Comparison of ENCODE assay signal across 18 cellular contexts in the genomic region with DNA sequence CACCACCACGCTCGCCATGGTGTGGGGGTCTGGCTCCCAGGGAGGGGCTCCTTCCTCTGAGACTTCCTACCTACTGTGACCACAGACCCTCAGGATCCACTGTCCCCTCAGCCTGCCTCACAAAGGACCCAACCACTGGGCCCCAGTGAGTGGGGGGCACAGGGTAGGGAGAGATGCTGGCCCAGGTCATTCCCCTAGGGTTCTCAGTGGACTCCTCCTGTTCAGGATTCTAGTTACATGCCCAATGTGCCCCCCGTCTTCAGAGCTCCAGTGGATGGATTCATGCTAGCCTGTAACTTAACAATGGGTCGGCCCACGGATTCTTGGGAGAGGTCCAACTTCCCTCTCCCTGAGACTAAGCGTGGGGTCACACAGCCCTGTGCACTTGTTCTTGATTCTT. TPM values are rescaled to one million over a fixed set of nuclear protein-coding genes. Genes with fewer than 3 reads are reported as not detected.
A peak's percentile ranks its signal among the peaks of the same experiment; 100 is the strongest.
DNase-seq lines count a peak whose midpoint lies in the region; ATAC-seq and TF ChIP-seq lines count a peak whose summit lies in the region.
"Had no signal": no experiment of that assay in that cellular context is flagged by ENCODE, and none has a peak within 500 bp of the region (broad histone marks: within the 10 kb centered on the region; RNA-seq: fewer than 3 reads in every experiment).

A gene with protein sequence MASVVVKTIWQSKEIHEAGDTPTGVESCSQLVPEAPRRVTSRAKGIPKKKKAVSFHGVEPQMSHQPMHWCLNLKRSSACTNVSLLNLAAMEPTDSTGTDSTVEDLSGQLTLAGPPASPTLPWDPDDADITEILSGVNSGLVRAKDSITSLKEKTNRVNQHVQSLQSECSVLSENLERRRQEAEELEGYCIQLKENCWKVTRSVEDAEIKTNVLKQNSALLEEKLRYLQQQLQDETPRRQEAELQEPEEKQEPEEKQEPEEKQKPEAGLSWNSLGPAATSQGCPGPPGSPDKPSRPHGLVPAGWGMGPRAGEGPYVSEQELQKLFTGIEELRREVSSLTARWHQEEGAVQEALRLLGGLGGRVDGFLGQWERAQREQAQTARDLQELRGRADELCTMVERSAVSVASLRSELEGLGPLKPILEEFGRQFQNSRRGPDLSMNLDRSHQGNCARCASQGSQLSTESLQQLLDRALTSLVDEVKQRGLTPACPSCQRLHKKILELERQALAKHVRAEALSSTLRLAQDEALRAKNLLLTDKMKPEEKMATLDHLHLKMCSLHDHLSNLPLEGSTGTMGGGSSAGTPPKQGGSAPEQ (minus strand): TSS at position 77 of the 400 bp plus-strand sequence. CDS start 59 bp downstream, at position 18.

- POLR2A ChIA-PET in activated CD4-positive, alpha-beta T cell treated with anti-CD3 and anti-CD28 coated beads for 36 hours (lab: Charles Lee): no interaction called here
- POLR2A ChIA-PET in Caco-2 (lab: Charles Lee): no interaction called here

- TF ChIP-seq CTCF in Caco-2 (IDR thresholded peaks at IDR 0.05; ENCODE audit: insufficient read depth in 1 of 2, low read depth in 1 of 2, low read length in 1 of 2, severe bottlenecking in 1 of 2, unreplicated experiment in 1 of 2) (no peak), neural progenitor cell (IDR thresholded peaks at IDR 0.05) (no peak), upper lobe of left lung (IDR thresholded peaks at IDR 0.05) (no peak)

- H3K27ac ChIP-seq in neural progenitor cell (no peak within 1 kb of the TSS), upper lobe of left lung (peak within 1 kb of the TSS in 2 of 4 donors; percentile 20 to 21)
- H3K27ac ChIP-seq: prostate gland, transverse colon had no signal

- H3K4me3 ChIP-seq in Caco-2 (ENCODE audit: low read depth, low read length) (no peak within 1 kb of the TSS), adipocyte (ENCODE audit: low read length) (no peak within 1 kb of the TSS), neural progenitor cell (no peak within 1 kb of the TSS), upper lobe of left lung (no peak within 1 kb of the TSS)
- H3K4me3 ChIP-seq: cardiac muscle cell, prostate gland, transverse colon had no signal

- no peaks in the 10 kb centered on the region for H4K20me1 ChIP-seq in neural progenitor cell (ENCODE audit: low read depth)

- H3K4me3 Mint-ChIP-seq in activated CD4-positive, alpha-beta T cell treated with anti-CD3 and anti-CD28 coated beads for 36 hours: peak within 1 kb of the TSS; percentile 60
- no peak within 1 kb of the TSS for H3K4me3 Mint-ChIP-seq in Caco-2 (ENCODE audit: unreplicated experiment)
- no peak within 1 kb of the TSS for H3K4me3 Mint-ChIP-seq in neural progenitor cell

- H3K36me3 ChIP-seq in Caco-2 (ENCODE audit: control insufficient read depth, insufficient read depth, low read length): no peaks in the 10 kb centered on the region
- H3K36me3 ChIP-seq in adipocyte (ENCODE audit: control insufficient read depth, insufficient read depth, low read length, severe bottlenecking): no peaks in the 10 kb centered on the region
- H3K36me3 ChIP-seq in neural progenitor cell: no peaks in the 10 kb centered on the region
- H3K36me3 ChIP-seq in upper lobe of left lung: no peaks in the 10 kb centered on the region
- H3K36me3 ChIP-seq: cardiac muscle cell, prostate gland, transverse colon had no signal

- no peak for ATAC-seq in activated CD4-positive, alpha-beta T cell treated with anti-CD3 and anti-CD28 coated beads for 36 hours
- ATAC-seq in upper lobe of left lung (ENCODE audit: low FRiP score in 2 of 2) (no peak), HG03159 (IDR thresholded peaks at IDR 0.05; ENCODE audit: unreplicated experiment) (no peak)

- H3K9ac ChIP-seq in adipocyte (ENCODE audit: low read length) (peak within 1 kb of the TSS; percentile 84), neural progenitor cell (no peak within 1 kb of the TSS)

- H3K9me3 ChIP-seq in Caco-2 (no peaks in the 10 kb centered on the region), adipocyte (ENCODE audit: control insufficient read depth, low read length) (no peaks in the 10 kb centered on the region), neural progenitor cell (ENCODE audit: low read depth) (no peaks in the 10 kb centered on the region), upper lobe of left lung (no peaks in the 10 kb centered on the region)
- H3K9me3 ChIP-seq: prostate gland, transverse colon had no signal

- no peak for TF ChIP-seq EP300 in upper lobe of left lung (IDR thresholded peaks at IDR 0.05)

- no peaks in the 10 kb centered on the region for H3K27me3 Mint-ChIP-seq in activated CD4-positive, alpha-beta T cell treated with anti-CD3 and anti-CD28 coated beads for 36 hours
- H3K27me3 Mint-ChIP-seq in Caco-2 (ENCODE audit: insufficient read depth, unreplicated experiment) (no peaks in the 10 kb centered on the region), neural progenitor cell (ENCODE audit: insufficient read depth, low read depth) (peaks cover 6% of the 10 kb centered on the region)

- peaks cover 12% of the 10 kb centered on the region for H3F3A ChIP-seq in neural progenitor cell (ENCODE audit: low read depth)

- no peak for TF ChIP-seq POLR2A in upper lobe of left lung (IDR thresholded peaks at IDR 0.05)

- peaks cover 17% of the 10 kb centered on the region for H3K4me1 ChIP-seq in Caco-2
- H3K4me1 ChIP-seq in adipocyte (ENCODE audit: control insufficient read depth, insufficient read depth, low read length): peaks cover 36% of the 10 kb centered on the region
- H3K4me1 ChIP-seq in neural progenitor cell: peaks cover 9% of the 10 kb centered on the region
- H3K4me1 ChIP-seq in upper lobe of left lung: peaks cover 13 to 19% (median 16%) of the 10 kb centered on the region in 4 donors

- H3K36me3 Mint-ChIP-seq in activated CD4-positive, alpha-beta T cell treated with anti-CD3 and anti-CD28 coated beads for 36 hours (ENCODE audit: low read depth): no peaks in the 10 kb centered on the region
- peaks cover 36% of the 10 kb centered on the region for H3K36me3 Mint-ChIP-seq in Caco-2 (ENCODE audit: insufficient read depth, unreplicated experiment)
- H3K36me3 Mint-ChIP-seq in neural progenitor cell: no peaks in the 10 kb centered on the region
- H3K36me3 Mint-ChIP-seq: immature natural killer cell had no signal

- CTCF ChIA-PET in activated CD4-positive, alpha-beta T cell treated with anti-CD3 and anti-CD28 coated beads for 36 hours (lab: Charles Lee): no interaction called here
- CTCF ChIA-PET in Caco-2 (lab: Charles Lee): no interaction called here

- no TSS peak for BruUV-seq in Caco-2 (replicated peaks; lab: Mats Ljungman, UMichigan)

- intact Hi-C loops in activated CD4-positive, alpha-beta T cell treated with anti-CD3 and anti-CD28 coated beads for 36 hours (cut with DNase I, micrococcal nuclease): no loop called here
- intact Hi-C loops in Caco-2 (cut with micrococcal nuclease; ENCODE audit: unreplicated experiment): no loop called here

- H3K9me3 Mint-ChIP-seq in activated CD4-positive, alpha-beta T cell treated with anti-CD3 and anti-CD28 coated beads for 36 hours (ENCODE audit: low read depth): no peaks in the 10 kb centered on the region
- H3K9me3 Mint-ChIP-seq in Caco-2 (ENCODE audit: unreplicated experiment) (no peaks in the 10 kb centered on the region), neural progenitor cell (no peaks in the 10 kb centered on the region)
- H3K9me3 Mint-ChIP-seq: immature natural killer cell had no signal

- 79 to 81% methylated on average over 6 of the region's 6 CpGs for WGBS in upper lobe of left lung, 2 donors

- H3K4me1 Mint-ChIP-seq in activated CD4-positive, alpha-beta T cell treated with anti-CD3 and anti-CD28 coated beads for 36 hours: peaks cover 24% of the 10 kb centered on the region
- H3K4me1 Mint-ChIP-seq in Caco-2 (ENCODE audit: low read depth, unreplicated experiment): peaks cover 23% of the 10 kb centered on the region
- peaks cover 34% of the 10 kb centered on the region for H3K4me1 Mint-ChIP-seq in neural progenitor cell

- H3K27ac Mint-ChIP-seq in activated CD4-positive, alpha-beta T cell treated with anti-CD3 and anti-CD28 coated beads for 36 hours: peak within 1 kb of the TSS; percentile 67
- H3K27ac Mint-ChIP-seq in Caco-2 (ENCODE audit: unreplicated experiment) (peak within 1 kb of the TSS; percentile 62), neural progenitor cell (peak within 1 kb of the TSS; percentile 36)

- H3K27me3 ChIP-seq in Caco-2 (replicated peaks; ENCODE audit: control insufficient read depth, insufficient read depth, low read length) (no peaks in the 10 kb centered on the region), adipocyte (replicated peaks; ENCODE audit: control insufficient read depth, insufficient read depth, low read length) (no peaks in the 10 kb centered on the region), neural progenitor cell (no peaks in the 10 kb centered on the region), upper lobe of left lung (no peaks in the 10 kb centered on the region)
- H3K27me3 ChIP-seq: cardiac muscle cell, transverse colon had no signal

- no peak for DNase-seq in activated CD4-positive, alpha-beta T cell treated with anti-CD3 and anti-CD28 coated beads for 36 hours
- no peak for DNase-seq in activated CD4-positive, alpha-beta T cell treated with anti-CD3 and anti-CD28 coated beads for 1 hour
- DNase-seq in Caco-2: no peak
- no peak for DNase-seq in adipocyte (ENCODE audit: low read depth)
- no peak for DNase-seq in neural progenitor cell (ENCODE audit: low spot score)
- DNase-seq in upper lobe of left lung: no peak
- no peak for DNase-seq in H4 (ENCODE audit: low spot score)
- DNase-seq: activated CD4-positive, alpha-beta T cell treated with anti-CD3 and anti-CD28 coated beads for 48 hours; activated gamma-delta T cell; foreskin fibroblast; immature natural killer cell; NCI-H82; RPMI8226; transverse colon had no signal

- H3K79me2 ChIP-seq in neural progenitor cell (ENCODE audit: low read depth): peaks cover 13% of the 10 kb centered on the region

- no peak within 1 kb of the TSS for H3K4me2 ChIP-seq in neural progenitor cell

- peak within 1 kb of the TSS; percentile 40 for H2AFZ ChIP-seq in neural progenitor cell (replicated peaks)

RNA-seq across cellular contexts. Expression of the gene that starts here (rescaled TPM):
- 1 to 10 TPM; 1.9 to 2.1 TPM for total RNA-seq in activated CD4-positive, alpha-beta T cell treated with anti-CD3 and anti-CD28 coated beads for 36 hours
- not detected in 2 replicates for total RNA-seq in Caco-2 (2022)
- total RNA-seq in neural progenitor cell (ENCODE audit: low replicate concordance): 0.37 TPM in 1 of 2 replicates, not detected in the other
- total RNA-seq in upper lobe of left lung: under 1 TPM in 3 of 6 donors, not detected in 3; 0.15 to 0.91 (median 0.37) TPM
- total RNA-seq in H4 (2014; rRNA removed; shearing (Covaris generic)): not detected in 2 replicates
- total RNA-seq: A172 had no signal
